26 cellular contexts compared by ENCODE assay signal in genomic region chr3:182455011-182455410, GRCh38.
"Had no signal": no experiment of that assay in that cellular context is flagged by ENCODE, and none has a peak within 500 bp of the region (broad histone marks: within the 10 kb centered on the region; RNA-seq: fewer than 3 reads in every experiment).

No MANE protein-coding gene starts in this region.

- H3K4me2 ChIP-seq: smooth muscle cell had no signal

- H3K4me1 Mint-ChIP-seq: naive thymus-derived CD4-positive, alpha-beta T cell; stimulated activated memory B cell treated with anti-CD40 and anti-IgM and Interleukin-4, amounts not matched to agents 10 μg/mL and 1 μg/mL and 100 μg/mL, for 72 hours; stimulated activated naive CD8-positive, alpha-beta T cell treated with anti-CD3 and anti-CD28 coated beads, Interleukin-15, amount 100 ng/mL, for 72 hours had no signal

- H3K27me3 Mint-ChIP-seq: naive thymus-derived CD4-positive, alpha-beta T cell; natural killer cell treated with Interleukin-12 subunit alpha and Interleukin-12 subunit beta and Interleukin-15 and Interleukin-18, amount 100 ng/mL, for 72 hours; progenitor cell of endocrine pancreas; stimulated activated memory B cell treated with anti-CD40 and anti-IgM and Interleukin-4, amounts not matched to agents 10 μg/mL and 1 μg/mL and 100 μg/mL, for 72 hours; stimulated activated naive CD8-positive, alpha-beta T cell treated with anti-CD3 and anti-CD28 coated beads, Interleukin-15, amount 100 ng/mL, for 72 hours had no signal

- H3K27ac Mint-ChIP-seq: naive thymus-derived CD4-positive, alpha-beta T cell; natural killer cell treated with Interleukin-12 subunit alpha and Interleukin-12 subunit beta and Interleukin-15 and Interleukin-18, amount 100 ng/mL, for 72 hours; progenitor cell of endocrine pancreas; stimulated activated memory B cell treated with anti-CD40 and anti-IgM and Interleukin-4, amounts not matched to agents 10 μg/mL and 1 μg/mL and 100 μg/mL, for 72 hours; stimulated activated naive CD8-positive, alpha-beta T cell treated with anti-CD3 and anti-CD28 coated beads, Interleukin-15, amount 100 ng/mL, for 72 hours had no signal

- H3K4me3 Mint-ChIP-seq: naive thymus-derived CD4-positive, alpha-beta T cell; natural killer cell treated with Interleukin-12 subunit alpha and Interleukin-12 subunit beta and Interleukin-15 and Interleukin-18, amount 100 ng/mL, for 72 hours; stimulated activated memory B cell treated with anti-CD40 and anti-IgM and Interleukin-4, amounts not matched to agents 10 μg/mL and 1 μg/mL and 100 μg/mL, for 72 hours; stimulated activated naive CD8-positive, alpha-beta T cell treated with anti-CD3 and anti-CD28 coated beads, Interleukin-15, amount 100 ng/mL, for 72 hours had no signal

- H3K4me1 ChIP-seq: left lung, lower lobe of right lung, right atrium auricular region, right lobe of liver, upper lobe of right lung had no signal

- ATAC-seq: left colon; left lung; lower lobe of right lung; mucosa of descending colon; naive thymus-derived CD4-positive, alpha-beta T cell; natural killer cell treated with Interleukin-12 subunit alpha and Interleukin-12 subunit beta and Interleukin-15 and Interleukin-18, amount 100 ng/mL, for 72 hours; right lobe of liver; stimulated activated naive CD8-positive, alpha-beta T cell treated with anti-CD3 and anti-CD28 coated beads, Interleukin-15, amount 100 ng/mL, for 72 hours; upper lobe of right lung had no signal

- DNase-seq: hippocampal formation; kidney glomerular epithelial cell; left colon; left lung; lower lobe of right lung; midbrain; mucosa of descending colon; naive thymus-derived CD4-positive, alpha-beta T cell; ovary; right lobe of liver; stimulated activated CD4-positive, alpha-beta T cell treated with anti-CD3 and anti-CD28 coated beads, Interleukin-1b, Interleukin-23, amount 100 ng/mL, for 48 hours; stimulated activated CD4-positive, alpha-beta T cell treated with anti-CD3 and anti-CD28 coated beads, Interleukin-2, amount 100 ng/mL, for 48 hours; stimulated activated CD4-positive, alpha-beta T cell treated with anti-CD3 and anti-CD28 coated beads, Interleukin-4, amount 100 ng/mL, for 4 hours; stimulated activated CD8-positive, alpha-beta memory T cell treated with anti-CD3 and anti-CD28 coated beads, Interleukin-4, amount 100 ng/mL, for 48 hours; stimulated activated naive CD4-positive, alpha-beta T cell treated with Interleukin-2 at 50 U/mL for 16 hours; stimulated activated naive CD8-positive, alpha-beta T cell treated with anti-CD3 and anti-CD28 coated beads, Interleukin-15, amount 100 ng/mL, for 72 hours; substantia nigra; trophoblast cell; upper lobe of right lung had no signal

- H3K27me3 ChIP-seq: left lung, ovary, right atrium auricular region, right lobe of liver, upper lobe of right lung had no signal

- H3K4me3 ChIP-seq: left lung, lower lobe of right lung, mucosa of descending colon, ovary, right atrium auricular region, right lobe of liver, smooth muscle cell, upper lobe of right lung had no signal

- H3K36me3 Mint-ChIP-seq: naive thymus-derived CD4-positive, alpha-beta T cell; natural killer cell treated with Interleukin-12 subunit alpha and Interleukin-12 subunit beta and Interleukin-15 and Interleukin-18, amount 100 ng/mL, for 72 hours; stimulated activated memory B cell treated with anti-CD40 and anti-IgM and Interleukin-4, amounts not matched to agents 10 μg/mL and 1 μg/mL and 100 μg/mL, for 72 hours had no signal

- H3K9me3 Mint-ChIP-seq: natural killer cell treated with Interleukin-12 subunit alpha and Interleukin-12 subunit beta and Interleukin-15 and Interleukin-18, amount 100 ng/mL, for 72 hours; stimulated activated naive CD8-positive, alpha-beta T cell treated with anti-CD3 and anti-CD28 coated beads, Interleukin-15, amount 100 ng/mL, for 72 hours had no signal

- H3K9me3 ChIP-seq: lower lobe of right lung, mucosa of descending colon, ovary, right lobe of liver, upper lobe of right lung had no signal

- H3K27ac ChIP-seq: left lung, lower lobe of right lung, ovary, right atrium auricular region, right lobe of liver, upper lobe of right lung had no signal

- H3K36me3 ChIP-seq: left lung, lower lobe of right lung, ovary, right atrium auricular region, right lobe of liver, upper lobe of right lung had no signal

- FAIRE-seq: keratinocyte, urothelium cell line had no signal
